8 cellular contexts compared by ENCODE assay signal in the genomic region with DNA sequence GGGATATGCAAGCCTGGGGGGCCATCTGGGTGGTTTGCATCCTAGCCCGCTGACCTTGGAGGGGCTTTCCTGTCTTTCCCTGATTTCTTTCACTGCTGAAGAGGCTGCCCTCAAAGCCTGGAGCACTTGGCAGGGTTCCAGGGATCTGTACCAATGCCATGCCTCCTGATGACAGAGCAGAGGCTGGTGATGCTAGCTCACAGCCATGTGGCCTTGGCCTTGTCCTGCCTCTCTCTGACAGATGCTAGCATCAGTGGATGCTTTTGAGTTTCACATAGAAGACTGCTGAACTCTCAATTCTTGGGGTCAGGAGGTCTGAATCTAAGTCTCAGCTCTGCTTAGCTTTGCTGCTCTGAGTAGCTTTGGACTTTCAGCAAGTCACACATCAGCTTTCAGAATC. TPM values are rescaled to one million over a fixed set of nuclear protein-coding genes. Genes with fewer than 3 reads are reported as not detected.
DNase-seq lines count a peak whose midpoint lies in the region; ATAC-seq and TF ChIP-seq lines count a peak whose summit lies in the region.

No MANE protein-coding gene starts in this region.

- ATAC-seq in GM21717 (IDR thresholded peaks at IDR 0.05; ENCODE audit: unreplicated experiment) = no peak

- H3K4me3 ChIP-seq in Peyer's patch = no peak overlapping the region

- peaks cover 21% of the 10 kb centered on the region for H3K4me1 Mint-ChIP-seq in HFFc6 (ENCODE audit: low read depth)

- TF ChIP-seq CTCF in HFFc6 (IDR thresholded peaks at IDR 0.05) (no peak), Peyer's patch (IDR thresholded peaks at IDR 0.05) (no peak)

- no peaks in the 10 kb centered on the region for H3K9me3 ChIP-seq in Peyer's patch

- H3K36me3 ChIP-seq in Peyer's patch = no peaks in the 10 kb centered on the region

- no peaks in the 10 kb centered on the region; the same call in 1 of the 2 replicates for H3K27me3 Mint-ChIP-seq in HFFc6 (ENCODE audit: insufficient read depth)

- H3K27ac ChIP-seq in Peyer's patch = peak overlapping the region; percentile 47 to 79 (median 76)

- H3K27me3 ChIP-seq in Peyer's patch = no peaks in the 10 kb centered on the region

- TF ChIP-seq POLR2A in Peyer's patch (IDR thresholded peaks at IDR 0.05) = no peak

- DNase-seq in NCI-H2196 (lab: John Stamatoyannopoulos, UW; ENCODE audit: unreplicated experiment) (peak; percentile 58), NCI-H2196 treated with DMSO at 0.1 percent for 48 hours (lab: John Stamatoyannopoulos, UW; ENCODE audit: unreplicated experiment) (no peak), HFFc6 (peak; percentile 18), Peyer's patch (peak in 1 of 3 donors; percentile 64), kidney tubule cell (ENCODE audit: low spot score) (peak; percentile 39), kidney glomerular epithelial cell (lab: John Stamatoyannopoulos, UW) (no peak)
- DNase-seq in stimulated activated CD4-positive, alpha-beta T cell treated with anti-CD3 and anti-CD28 coated beads, Interleukin-12 subunit alpha, Interleukin-12 subunit beta, amount 100 ng/mL, for 4 hours = no peak

- no peak overlapping the region for H3K27ac Mint-ChIP-seq in HFFc6

- no peaks in the 10 kb centered on the region for H3K9me3 Mint-ChIP-seq in HFFc6

- H3K4me1 ChIP-seq in Peyer's patch = peaks cover 0 to 20% (median 5%) of the 10 kb centered on the region in 4 donors

- H3K36me3 Mint-ChIP-seq in HFFc6 (ENCODE audit: low read depth) = no peaks in the 10 kb centered on the region

- H3K4me3 Mint-ChIP-seq in HFFc6 = no peak overlapping the region

RNA-seq across cellular contexts. Expression of gene RREB1, which starts 21.9 kb away (rescaled TPM):
- 10 to 100 TPM; 17.5 to 23.5 (median 20.1) TPM for total RNA-seq in HFFc6 (2021; fragmentation: NEBNext Ultra II Directional; extraction: Animal tissue kit (Norgen Biotek cat#: 25700))
- 100 to 1,000 TPM in 3 of 4 donors, 10 to 100 TPM in 1; 65.0 to 118 (median 113) TPM for total RNA-seq in Peyer's patch

Comparison
In these comparisons a context has a peak if more than half of its experiments do, and no peak if none do; other contexts are left out.
1. DNase-seq: peak in NCI-H2196 (single experiment), HFFc6 (single experiment) and kidney tubule cell (single experiment); none in NCI-H2196 treated with DMSO at 0.1 percent for 48 hours (single experiment), stimulated activated CD4-positive, alpha-beta T cell treated with anti-CD3 and anti-CD28 coated beads, Interleukin-12 subunit alpha, Interleukin-12 subunit beta, amount 100 ng/mL, for 4 hours (single experiment) and kidney glomerular epithelial cell (single experiment).